2 cellular contexts compared by ENCODE assay signal in genomic region chr18:35485852-35486251, GRCh38.
TF ChIP-seq lines count a peak whose summit lies in the region.

No MANE protein-coding gene starts in this region.

TF ChIP-seq in HepG2, 621 proteins besides CTCF, POLR2A, EP300 and RAD21 (continued from another document):
- TF ChIP-seq ZFP90 (CRISPR knock-in tag; IDR thresholded peaks at IDR 0.05; ENCODE audit: borderline replicate concordance) (peak; percentile 99), SAFB2 (CRISPR knock-in tag; IDR thresholded peaks at IDR 0.05; ENCODE audit: borderline replicate concordance, low read depth) (no peak), RARA (CRISPR knock-in tag; IDR thresholded peaks at IDR 0.05) (peak; percentile 79), NR2F6 (IDR thresholded peaks at IDR 0.05) (no peak), NR2F6 (CRISPR knock-in tag; IDR thresholded peaks at IDR 0.05) (0 out of 2 replicates have a peak, but pooled peaks have one; percentile 26), ZNF770 (CRISPR knock-in tag; IDR thresholded peaks at IDR 0.05) (peak; percentile 83)
TF ChIP-seq in HepG2: peak in this region for 5.

TF ChIP-seq in WTC11, 78 proteins besides CTCF, POLR2A, EP300 and RAD21:
- TF ChIP-seq, protein P1, sequence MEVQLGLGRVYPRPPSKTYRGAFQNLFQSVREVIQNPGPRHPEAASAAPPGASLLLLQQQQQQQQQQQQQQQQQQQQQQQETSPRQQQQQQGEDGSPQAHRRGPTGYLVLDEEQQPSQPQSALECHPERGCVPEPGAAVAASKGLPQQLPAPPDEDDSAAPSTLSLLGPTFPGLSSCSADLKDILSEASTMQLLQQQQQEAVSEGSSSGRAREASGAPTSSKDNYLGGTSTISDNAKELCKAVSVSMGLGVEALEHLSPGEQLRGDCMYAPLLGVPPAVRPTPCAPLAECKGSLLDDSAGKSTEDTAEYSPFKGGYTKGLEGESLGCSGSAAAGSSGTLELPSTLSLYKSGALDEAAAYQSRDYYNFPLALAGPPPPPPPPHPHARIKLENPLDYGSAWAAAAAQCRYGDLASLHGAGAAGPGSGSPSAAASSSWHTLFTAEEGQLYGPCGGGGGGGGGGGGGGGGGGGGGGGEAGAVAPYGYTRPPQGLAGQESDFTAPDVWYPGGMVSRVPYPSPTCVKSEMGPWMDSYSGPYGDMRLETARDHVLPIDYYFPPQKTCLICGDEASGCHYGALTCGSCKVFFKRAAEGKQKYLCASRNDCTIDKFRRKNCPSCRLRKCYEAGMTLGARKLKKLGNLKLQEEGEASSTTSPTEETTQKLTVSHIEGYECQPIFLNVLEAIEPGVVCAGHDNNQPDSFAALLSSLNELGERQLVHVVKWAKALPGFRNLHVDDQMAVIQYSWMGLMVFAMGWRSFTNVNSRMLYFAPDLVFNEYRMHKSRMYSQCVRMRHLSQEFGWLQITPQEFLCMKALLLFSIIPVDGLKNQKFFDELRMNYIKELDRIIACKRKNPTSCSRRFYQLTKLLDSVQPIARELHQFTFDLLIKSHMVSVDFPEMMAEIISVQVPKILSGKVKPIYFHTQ (CRISPR knock-in tag; IDR thresholded peaks at IDR 0.05): no peak
- TF ChIP-seq RELA (CRISPR knock-in tag; IDR thresholded peaks at IDR 0.05; ENCODE audit: borderline replicate concordance): no peak
- no peak for TF ChIP-seq CREB1 (CRISPR knock-in tag; IDR thresholded peaks at IDR 0.05)
